ENCODE assay signal across 8 cellular contexts in genomic region chr11:13669544-13670488, GRCh38. TPM values are rescaled to one million over a fixed set of nuclear protein-coding genes. Genes with fewer than 3 reads are reported as not detected.
DNase-seq lines count a peak whose midpoint lies in the region; ATAC-seq and TF ChIP-seq lines count a peak whose summit lies in the region.

No MANE protein-coding gene starts in this region.

- H3K9ac ChIP-seq in skeletal muscle satellite cell (ENCODE audit: low read depth, low read length), result peak overlapping the region; percentile 88

- ATAC-seq in omental fat pad (ENCODE audit: low FRiP score), result no peak
- ATAC-seq in HG03432 (IDR thresholded peaks at IDR 0.05; ENCODE audit: unreplicated experiment), result no peak

- TF ChIP-seq CTCF in fibroblast of mammary gland (conservative IDR thresholded peaks at IDR 0.05; ENCODE audit: control insufficient read depth, insufficient read depth, low read depth, low read length) (no peak), omental fat pad (IDR thresholded peaks at IDR 0.05) (no peak)

- H3K36me3 ChIP-seq in skeletal muscle satellite cell (ENCODE audit: insufficient read depth, low read length), result no peaks in the 10 kb centered on the region

- H3K27me3 ChIP-seq in skeletal muscle satellite cell (ENCODE audit: control insufficient read depth, insufficient read depth, low read length), result no peaks in the 10 kb centered on the region

- peak; percentile 13 for DNase-seq in SIG-M5 treated with dmso at 0.1 percent for 504 hours (lab: John Stamatoyannopoulos, UW; ENCODE audit: unreplicated experiment)
- DNase-seq in SIG-M5 (lab: John Stamatoyannopoulos, UW), result no peak
- DNase-seq in SW480 (ENCODE audit: low spot score), result peak; percentile 6
- DNase-seq in fibroblast of mammary gland (ENCODE audit: low read depth), result no peak
- no peak for DNase-seq in kidney tubule cell (ENCODE audit: low spot score)
- no peak for DNase-seq in omental fat pad (ENCODE audit: low spot score)

- H3K4me3 ChIP-seq in fibroblast of mammary gland (ENCODE audit: control insufficient read depth, low read depth, low read length), result peak overlapping the region; percentile 86
- H3K4me3 ChIP-seq in skeletal muscle satellite cell (ENCODE audit: low read length), result peak overlapping the region; percentile 88

- peaks cover 13% of the 10 kb centered on the region for H3K4me1 ChIP-seq in skeletal muscle satellite cell (ENCODE audit: control insufficient read depth, insufficient read depth, low read length)

- H3K4me2 ChIP-seq in skeletal muscle satellite cell (ENCODE audit: low read length), result peak overlapping the region; percentile 95

- H3K9me3 ChIP-seq in skeletal muscle satellite cell (replicated peaks; ENCODE audit: low read length), result no peaks in the 10 kb centered on the region

RNA-seq across cellular contexts. Expression of gene FAR1, which starts 1.3 kb away (rescaled TPM):
- 56.1 and 62.6 TPM in 2 replicates for total RNA-seq in skeletal muscle satellite cell (2012; rRNA removed)
- total RNA-seq in omental fat pad, result 10 to 100 TPM; 35.4 to 56.8 (median 45.4) TPM

Comparison
In these comparisons a context has a peak if more than half of its experiments do, and no peak if none do; other contexts are left out.
1. DNase-seq: peak in SIG-M5 treated with dmso at 0.1 percent for 504 hours (single experiment) and SW480 (single experiment); none in SIG-M5 (single experiment), fibroblast of mammary gland (single experiment), kidney tubule cell (single experiment) and omental fat pad (single experiment).